In the genomic region with DNA sequence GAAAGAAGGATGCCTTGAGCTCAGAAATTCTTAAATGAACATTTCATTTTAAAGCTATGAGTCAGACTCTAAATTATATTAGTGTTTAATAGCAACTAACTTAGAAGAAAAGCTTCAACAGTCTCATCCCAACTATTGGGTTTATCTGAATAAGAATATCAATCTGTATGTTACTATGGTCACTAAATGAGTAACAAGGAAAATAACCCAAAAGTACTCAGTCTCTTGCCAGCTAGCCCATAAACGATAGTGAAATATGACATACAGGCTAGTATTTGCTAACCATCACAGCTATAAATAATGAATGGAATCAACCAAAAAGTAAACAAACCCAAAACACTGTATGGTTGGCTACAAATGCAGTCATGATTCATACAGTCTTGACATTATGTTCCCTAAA, we compare ENCODE assay signal across 1 cellular context.
TF ChIP-seq lines count a peak whose summit lies in the region.

No MANE protein-coding gene starts in this region.

TF ChIP-seq in IMR-90, 13 proteins besides CTCF, POLR2A, EP300 and RAD21:
- TF ChIP-seq, protein P1, sequence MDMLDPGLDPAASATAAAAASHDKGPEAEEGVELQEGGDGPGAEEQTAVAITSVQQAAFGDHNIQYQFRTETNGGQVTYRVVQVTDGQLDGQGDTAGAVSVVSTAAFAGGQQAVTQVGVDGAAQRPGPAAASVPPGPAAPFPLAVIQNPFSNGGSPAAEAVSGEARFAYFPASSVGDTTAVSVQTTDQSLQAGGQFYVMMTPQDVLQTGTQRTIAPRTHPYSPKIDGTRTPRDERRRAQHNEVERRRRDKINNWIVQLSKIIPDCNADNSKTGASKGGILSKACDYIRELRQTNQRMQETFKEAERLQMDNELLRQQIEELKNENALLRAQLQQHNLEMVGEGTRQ (IDR thresholded peaks at IDR 0.05; ENCODE audit: low read depth, low read length): no peak
- TF ChIP-seq CEBPB (IDR thresholded peaks at IDR 0.05; ENCODE audit: low read depth, low read length) (no peak), NFE2L2 (IDR thresholded peaks at IDR 0.05; ENCODE audit: low read depth, low read length) (no peak), MXI1 (IDR thresholded peaks at IDR 0.05; ENCODE audit: borderline replicate concordance, low read depth, low read length) (no peak), BHLHE40 (IDR thresholded peaks at IDR 0.05; ENCODE audit: low read depth, low read length) (no peak), SMC3 (IDR thresholded peaks at IDR 0.05; ENCODE audit: low read depth, low read length) (no peak), CHD1 (IDR thresholded peaks at IDR 0.05; ENCODE audit: low read depth, low read length) (no peak)
TF ChIP-seq in IMR-90: peak in this region for 0.
